In the genomic region with DNA sequence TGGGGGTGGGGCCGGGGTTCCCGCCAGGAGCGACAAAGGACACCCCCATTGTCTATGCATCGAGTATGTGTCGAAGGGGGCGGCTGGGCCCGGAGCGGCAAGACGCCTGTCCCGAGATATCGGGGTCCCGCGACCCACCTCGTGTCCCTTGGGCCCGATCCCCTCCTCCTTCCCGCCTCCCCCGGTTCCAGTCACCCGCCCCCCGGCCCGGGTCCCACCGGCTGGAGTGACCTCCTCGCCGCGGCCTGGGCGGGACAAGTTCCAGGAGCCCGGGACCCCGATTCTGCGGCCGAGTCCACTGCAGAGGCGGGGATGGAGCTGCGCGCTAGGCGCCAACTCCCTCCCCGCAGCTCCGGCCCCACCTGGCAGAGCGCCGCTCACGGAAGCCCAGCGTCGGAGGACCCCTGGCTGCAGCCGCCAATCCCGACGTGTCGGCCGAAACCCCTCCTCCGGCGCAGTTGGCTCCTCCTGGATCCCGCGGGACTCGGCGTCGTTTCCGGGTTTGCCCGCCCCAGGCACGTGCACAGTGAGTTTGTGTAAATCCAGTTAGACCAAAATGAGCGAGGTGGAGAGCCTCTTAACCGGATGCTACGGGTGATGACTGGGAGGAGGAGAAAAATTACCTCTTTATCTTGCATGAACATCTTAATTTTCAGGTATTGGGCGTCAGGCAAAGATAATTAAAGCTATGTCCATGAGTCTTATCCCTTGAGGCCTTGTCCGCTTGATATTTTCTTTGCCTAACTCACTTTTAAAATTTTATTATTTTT, we compare ENCODE assay signal across 8 cellular contexts. TPM values are rescaled to one million over a fixed set of nuclear protein-coding genes. Genes with fewer than 3 reads are reported as not detected.
DNase-seq lines count a peak whose midpoint lies in the region; ATAC-seq, FAIRE-seq and TF ChIP-seq lines count a peak whose summit lies in the region.

A gene (minus strand): TSS at position 434 of the 770 bp plus-strand sequence. CDS start 493 bp downstream, outside the sequence.

- peak within 1 kb of the TSS; percentile 79 for H3K27ac ChIP-seq in effector memory CD4-positive, alpha-beta T cell (ENCODE audit: insufficient read depth, low read length, poor library complexity, severe bottlenecking)

- H3K36me3 ChIP-seq in effector memory CD4-positive, alpha-beta T cell (ENCODE audit: control insufficient read depth, insufficient read depth, low read length), result peaks cover under 1% of the 10 kb centered on the region

- H3K4me3 ChIP-seq in effector memory CD4-positive, alpha-beta T cell (ENCODE audit: insufficient read depth, low read depth, low read length, poor library complexity, severe bottlenecking), result peak within 1 kb of the TSS; percentile 72

- no peaks in the 10 kb centered on the region for H3K27me3 ChIP-seq in effector memory CD4-positive, alpha-beta T cell (replicated peaks; ENCODE audit: control insufficient read depth, insufficient read depth, low read length, poor library complexity, severe bottlenecking)

- FAIRE-seq in GM12892 (lab: Jason Lieb, UNC), result peak; percentile 62

- H3K4me1 ChIP-seq in effector memory CD4-positive, alpha-beta T cell (ENCODE audit: control insufficient read depth, insufficient read depth, low read length, poor library complexity, severe bottlenecking), result peaks cover 26% of the 10 kb centered on the region

- ATAC-seq in HG03432 (IDR thresholded peaks at IDR 0.05; ENCODE audit: unreplicated experiment) (peak; percentile 50), HG03135 (IDR thresholded peaks at IDR 0.05; ENCODE audit: unreplicated experiment) (no peak)

- no peaks in the 10 kb centered on the region for H3K9me3 ChIP-seq in effector memory CD4-positive, alpha-beta T cell (ENCODE audit: control insufficient read depth, low read length)

- TF ChIP-seq POLR2A in GM12892 (IDR thresholded peaks at IDR 0.05; ENCODE audit: low read depth, low read length), result peak; percentile 89

- peak; percentile 83 for DNase-seq in GM12892 (ENCODE audit: insufficient read length)
- peak; percentile 87 for DNase-seq in NK-92 treated with Interleukin-12 subunit alpha and Interleukin-12 subunit beta, amount 100 ng/mL, for 24 hours (lab: John Stamatoyannopoulos, UW)
- DNase-seq in activated CD8-positive, alpha-beta memory T cell treated with anti-CD3 and anti-CD28 coated beads for 4 hours (ENCODE audit: low read depth in 2 of 2), result peak; percentile 62 to 66
- peak; percentile 79 to 90 (median 85) for DNase-seq in effector memory CD4-positive, alpha-beta T cell
- peak; percentile 85 for DNase-seq in medulla oblongata (ENCODE audit: extremely low spot score)
- peak; percentile 66 for DNase-seq in stimulated activated CD8-positive, alpha-beta memory T cell treated with anti-CD3 and anti-CD28 coated beads, Interleukin-12 subunit alpha, Interleukin-12 subunit beta, amount 100 ng/mL, for 1 hour (ENCODE audit: low read depth)

RNA-seq across cellular contexts. Expression of the gene that starts here (rescaled TPM):
- 45.9 TPM for polyA plus RNA-seq in GM12892 (2012; ENCODE audit: missing spikeins)
